1 cellular context compared by ENCODE assay signal in the genomic region with DNA sequence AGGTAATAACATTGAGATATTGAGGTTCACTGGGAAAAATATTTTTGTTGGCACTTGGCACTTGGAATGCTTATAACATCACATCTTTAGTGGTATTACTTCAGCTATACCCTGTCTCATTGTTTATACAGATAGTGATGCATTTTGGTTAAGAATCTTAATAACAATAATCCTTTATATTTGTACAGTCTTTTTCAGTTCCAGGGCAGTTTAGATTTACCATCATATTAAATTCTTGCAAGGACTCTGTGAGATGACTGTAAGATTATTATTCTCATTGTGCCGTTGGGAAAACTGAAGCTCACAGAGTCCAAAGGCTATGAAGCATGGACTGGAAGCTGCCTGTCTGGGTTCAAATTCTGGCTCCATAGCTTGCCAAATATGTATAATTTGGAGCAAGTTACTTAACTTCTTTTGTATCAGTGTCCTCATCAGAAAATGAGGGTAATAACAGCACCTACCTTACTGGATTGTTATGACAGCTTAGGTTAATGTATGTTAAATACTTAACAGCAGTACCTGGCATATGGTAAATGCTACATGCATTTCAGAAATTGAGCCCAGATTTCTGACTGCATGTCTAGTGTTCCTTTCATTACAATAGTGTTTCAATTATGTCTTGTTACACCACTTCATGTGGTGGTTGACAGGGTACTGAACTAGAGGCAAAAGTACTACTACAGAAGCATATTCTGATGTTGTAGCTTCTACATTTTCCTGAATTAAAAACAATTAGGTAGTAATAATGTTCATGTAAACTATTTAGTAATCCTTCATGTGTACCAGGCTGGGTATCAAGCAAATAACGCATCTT.
TF ChIP-seq lines count a peak whose summit lies in the region.

No MANE protein-coding gene starts in this region.

TF ChIP-seq in IMR-90, 13 proteins besides CTCF, POLR2A, EP300 and RAD21:
- no peak for TF ChIP-seq NFE2L2 (IDR thresholded peaks at IDR 0.05; ENCODE audit: low read depth, low read length)
- TF ChIP-seq RCOR1 (IDR thresholded peaks at IDR 0.05; ENCODE audit: insufficient replicate concordance, low read length) = no peak
- TF ChIP-seq MAFK (IDR thresholded peaks at IDR 0.05; ENCODE audit: low read depth, low read length) = no peak
- no peak for TF ChIP-seq CEBPB (IDR thresholded peaks at IDR 0.05; ENCODE audit: low read depth, low read length)
- no peak for TF ChIP-seq CHD1 (IDR thresholded peaks at IDR 0.05; ENCODE audit: low read depth, low read length)
- no peak for TF ChIP-seq FOS (IDR thresholded peaks at IDR 0.05; ENCODE audit: low read depth, low read length)
- TF ChIP-seq, protein P1, sequence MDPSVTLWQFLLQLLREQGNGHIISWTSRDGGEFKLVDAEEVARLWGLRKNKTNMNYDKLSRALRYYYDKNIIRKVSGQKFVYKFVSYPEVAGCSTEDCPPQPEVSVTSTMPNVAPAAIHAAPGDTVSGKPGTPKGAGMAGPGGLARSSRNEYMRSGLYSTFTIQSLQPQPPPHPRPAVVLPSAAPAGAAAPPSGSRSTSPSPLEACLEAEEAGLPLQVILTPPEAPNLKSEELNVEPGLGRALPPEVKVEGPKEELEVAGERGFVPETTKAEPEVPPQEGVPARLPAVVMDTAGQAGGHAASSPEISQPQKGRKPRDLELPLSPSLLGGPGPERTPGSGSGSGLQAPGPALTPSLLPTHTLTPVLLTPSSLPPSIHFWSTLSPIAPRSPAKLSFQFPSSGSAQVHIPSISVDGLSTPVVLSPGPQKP (IDR thresholded peaks at IDR 0.05; ENCODE audit: borderline replicate concordance, low read depth, low read length) = no peak
TF ChIP-seq in IMR-90: peak in this region for 0.
